Comparison of ENCODE assay signal across 21 cellular contexts in the genomic region with DNA sequence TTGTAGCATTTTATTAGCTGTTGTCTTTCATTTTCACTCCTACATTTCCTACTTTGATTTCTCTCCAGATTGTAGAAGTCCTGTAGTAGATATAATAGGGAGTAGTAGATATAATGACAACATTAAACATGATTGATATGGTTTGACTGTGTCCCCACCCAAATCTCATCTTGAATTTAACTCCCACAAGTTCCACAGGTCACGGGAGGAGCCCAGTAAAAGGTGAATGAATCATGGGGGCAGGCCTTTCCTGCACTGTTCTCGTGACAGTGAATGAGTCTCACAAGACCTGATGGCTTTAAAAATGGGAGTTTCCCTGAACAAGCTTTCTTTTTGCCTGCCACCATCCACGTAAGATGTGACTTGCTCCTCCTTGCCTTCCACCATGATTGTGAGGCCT. TPM values are rescaled to one million over a fixed set of nuclear protein-coding genes. Genes with fewer than 3 reads are reported as not detected.
DNase-seq lines count a peak whose midpoint lies in the region; ATAC-seq, FAIRE-seq and TF ChIP-seq lines count a peak whose summit lies in the region.
"Had no signal": no experiment of that assay in that cellular context is flagged by ENCODE, and none has a peak within 500 bp of the region (broad histone marks: within the 10 kb centered on the region; RNA-seq: fewer than 3 reads in every experiment).

No MANE protein-coding gene starts in this region.

- POLR2A ChIA-PET in K562 (lab: Yijun Ruan, JAX), result interaction anchor here (0.6 kb wide), 1 partner anchor 897 kb away, joined by 4 read pairs; no protein-coding TSS in a partner anchor

- intact Hi-C loops in K562 (cut with micrococcal nuclease) (no loop called here), colonic mucosa (cut with DNase I) (loop anchor here (5.0 kb wide), 1 partner anchor 37 kb away; no protein-coding TSS in a partner anchor), mucosa of descending colon (cut with DNase I, micrococcal nuclease) (no loop called here), vagina (cut with DNase I) (no loop called here)

- H3K36me3 ChIP-seq in K562 (ENCODE audit: control insufficient read depth, insufficient read depth, low read length) (peaks cover 6% of the 10 kb centered on the region), colonic mucosa (no peaks in the 10 kb centered on the region), mucosa of descending colon (ENCODE audit: low read depth) (no peaks in the 10 kb centered on the region), vagina (peaks cover 0 to 8% of the 10 kb centered on the region in 2 donors)
- H3K36me3 ChIP-seq: HAP-1 had no signal

- no peak for DNase-seq in K562 (ENCODE audit: extremely low read depth in 1 of 4, low spot score in 3 of 4)
- DNase-seq in colonic mucosa, result peak; percentile 45
- DNase-seq in epithelial cell of esophagus (ENCODE audit: low read depth), result peak; percentile 19
- DNase-seq in mucosa of descending colon, result peak in 1 of 3 donors; percentile 36
- DNase-seq in iPS-NIHi7 (ENCODE audit: extremely low spot score), result no peak
- no peak for DNase-seq in vagina (ENCODE audit: extremely low spot score in 2 of 2)
- DNase-seq: C1 segment of cervical spinal cord; Calu3; CD4-positive, alpha-beta memory T cell; COR-L47; DMS53; DMS79 treated with DMSO at 0.1 percent for 48 hours; GF-D8; GOT3; HFFc6 had no signal

- H3K4me3 ChIP-seq in K562 (no peak overlapping the region), colonic mucosa (no peak overlapping the region), epithelial cell of esophagus (ENCODE audit: low read length) (no peak overlapping the region), mucosa of descending colon (no peak overlapping the region), vagina (no peak overlapping the region)
- H3K4me3 ChIP-seq: HAP-1 had no signal

- H2AFZ ChIP-seq in K562 (ENCODE audit: low read depth, low read length), result no peak overlapping the region

- TF ChIP-seq CTCF in K562 (IDR thresholded peaks at IDR 0.05 in 2 of 3, conservative IDR thresholded peaks at IDR 0.05 in 1 of 3; ENCODE audit: insufficient read depth in 2 of 3, low read depth in 1 of 3, low read length in 3 of 3), result no peak
- TF ChIP-seq CTCF in colonic mucosa (IDR thresholded peaks at IDR 0.05), result no peak
- no peak for TF ChIP-seq CTCF in epithelial cell of esophagus (IDR thresholded peaks at IDR 0.05; ENCODE audit: insufficient read depth, low read depth, low read length, missing control alignments)
- no peak for TF ChIP-seq CTCF in mucosa of descending colon (IDR thresholded peaks at IDR 0.05)
- TF ChIP-seq CTCF in vagina (IDR thresholded peaks at IDR 0.05), result no peak

- H3K79me2 ChIP-seq in K562 (ENCODE audit: control insufficient read depth, insufficient read depth, low read length), result no peaks in the 10 kb centered on the region

- ATAC-seq in K562 (no peak), mucosa of descending colon (peak; percentile 88), HG02885 (IDR thresholded peaks at IDR 0.05; ENCODE audit: poor library complexity, unreplicated experiment) (no peak), GM18511 (IDR thresholded peaks at IDR 0.05; ENCODE audit: unreplicated experiment) (no peak)

- H3K9me1 ChIP-seq in K562 (ENCODE audit: control insufficient read depth, insufficient read depth, low read length), result no peaks in the 10 kb centered on the region

- no peak for TF ChIP-seq POLR2A in K562 (conservative IDR thresholded peaks at IDR 0.05)
- no peak for TF ChIP-seq POLR2A in vagina (IDR thresholded peaks at IDR 0.05)

- H3K4me1 ChIP-seq in K562 (replicated peaks in 1 of 2; ENCODE audit: control insufficient read depth in 2 of 2, insufficient read depth in 2 of 2, low read length in 2 of 2), result peaks cover 0 to 10% of the 10 kb centered on the region in 2 experiments; a peak in 4 of 5 replicates
- peaks cover 4% of the 10 kb centered on the region for H3K4me1 ChIP-seq in colonic mucosa
- H3K4me1 ChIP-seq in mucosa of descending colon (ENCODE audit: low read depth), result peaks cover 16% of the 10 kb centered on the region
- peaks cover 18% of the 10 kb centered on the region for H3K4me1 ChIP-seq in vagina
- H3K4me1 ChIP-seq: HAP-1 had no signal

- H3K9ac ChIP-seq in K562 (ENCODE audit: insufficient read depth in 1 of 2, low read depth in 2 of 2, low read length in 2 of 2), result no peak overlapping the region
- H3K9ac ChIP-seq in colonic mucosa (ENCODE audit: low read depth in 2 of 2, low read length in 2 of 2), result no peak overlapping the region

- H3K9me3 ChIP-seq in K562 (replicated peaks; ENCODE audit: control insufficient read depth, insufficient read depth, low read depth, low read length) (peaks cover 14% of the 10 kb centered on the region), colonic mucosa (no peaks in the 10 kb centered on the region), mucosa of descending colon (peaks cover 8% of the 10 kb centered on the region), vagina (no peaks in the 10 kb centered on the region)

- H3K27me3 ChIP-seq in K562 (ENCODE audit: control insufficient read depth in 2 of 2, insufficient read depth in 2 of 2, low read length in 2 of 2), result no peaks in the 10 kb centered on the region
- H3K27me3 ChIP-seq in colonic mucosa, result no peaks in the 10 kb centered on the region
- H3K27me3 ChIP-seq in vagina, result no peaks in the 10 kb centered on the region

- no peak for FAIRE-seq in K562 (lab: Jason Lieb, UNC)
- FAIRE-seq: GM12891, GM18507, H54 had no signal

- H3K27ac ChIP-seq in K562 (ENCODE audit: extremely low read depth, low read depth, low read length) (no peak overlapping the region), colonic mucosa (no peak overlapping the region), vagina (no peak overlapping the region)

- in situ Hi-C loops in K562 (cut with MboI), result no loop called here

- no peaks in the 10 kb centered on the region for H4K20me1 ChIP-seq in K562 (replicated peaks; ENCODE audit: control insufficient read depth, insufficient read depth, low read length)

- WGBS in K562 (ENCODE audit: insufficient coverage, low coverage, missing lambda C conversion rate), result 75% methylated on average over 3 of the region's 3 CpGs

- no peak for TF ChIP-seq EP300 in K562 (IDR thresholded peaks at IDR 0.05; ENCODE audit: low read length)

- no peak for TF ChIP-seq RAD21 in K562 (CRISPR knock-in tag; conservative IDR thresholded peaks at IDR 0.05 in 1 of 2, IDR thresholded peaks at IDR 0.05 in 1 of 2)

- no peak overlapping the region for H3K4me2 ChIP-seq in K562 (ENCODE audit: insufficient read depth, low read length)

- CTCF ChIA-PET in K562 (lab: Yijun Ruan, JAX; ENCODE audit: low intra/inter-chr PET ratio), result no interaction called here

- BruUV-seq in K562 (replicated peaks; lab: Mats Ljungman, UMichigan), result no TSS peak

TF ChIP-seq in K562, 482 proteins besides CTCF, POLR2A, EP300 and RAD21:
- TF ChIP-seq MAFG (tag; conservative IDR thresholded peaks at IDR 0.05), result no peak
- TF ChIP-seq ZNF431 (CRISPR knock-in tag; IDR thresholded peaks at IDR 0.05), result peak; percentile 64; the same call in 1 of the 2 replicates
- no peak for TF ChIP-seq CHCHD3 (CRISPR knock-in tag; IDR thresholded peaks at IDR 0.05)

RNA-seq across cellular contexts. Expression of a gene that starts 7.5 kb away (rescaled TPM):
- total RNA-seq in K562 (2011; cell fraction: chromatin; rRNA removed; ENCODE audit: low replicate concordance), result 92.6 and 207 TPM in 2 replicates
- total RNA-seq in K562 (2011; cell fraction: nucleolus; rRNA removed), result 94.7 and 99.7 TPM in 2 replicates
- 162 and 225 TPM in 2 replicates for total RNA-seq in K562 (2011; cell fraction: nucleoplasm; rRNA removed)
- total RNA-seq in K562 (2014; rRNA removed), result 288 and 356 TPM in 2 replicates
- total RNA-seq in K562 (2014; rRNA removed; fragmentation: Illumina TruSeq; extraction: Trizol), result 610 and 692 TPM in 2 replicates
- 447 and 473 TPM in 2 replicates for total RNA-seq in K562 (2015; rRNA removed; fragmentation: Illumina TruSeq; extraction: Trizol)
- total RNA-seq in K562 (2021), result 540 and 565 TPM in 2 replicates
- polyA plus RNA-seq in K562 (2011; rRNA removed), result 667 and 707 TPM in 2 replicates
- polyA plus RNA-seq in K562 (2011; cell fraction: cytosol; rRNA removed), result 284 and 513 TPM in 2 replicates
- polyA plus RNA-seq in K562 (2011; cell fraction: nucleus; rRNA removed), result 318 and 427 TPM in 2 replicates
- 371 and 470 TPM in 2 replicates for polyA plus RNA-seq in K562 (2012)
- 636 and 642 TPM in 2 replicates for polyA plus RNA-seq in K562 (2014; fragmentation: Illumina TruSeq; extraction: Trizol)
- 1,000 to 10,000 TPM in 1 of 2 experiments, 100 to 1,000 TPM in 1; 884 to 1,082 TPM for polyA plus RNA-seq in K562 (2014; fragmentation: Nextera tagmentation; extraction: Ambion mirVana)
- 277 and 291 TPM in 2 replicates for polyA plus RNA-seq in K562 (2014; rRNA removed)
- polyA minus RNA-seq in K562 (2011; rRNA and poly(A)+ RNA removed), result 909 and 927 TPM in 2 replicates
- polyA minus RNA-seq in K562 (2011; cell fraction: cytosol; rRNA and poly(A)+ RNA removed), result 447 and 551 TPM in 2 replicates
- 125 and 223 TPM in 2 replicates for polyA minus RNA-seq in K562 (2011; cell fraction: nucleus; rRNA and poly(A)+ RNA removed)
- 100 to 1,000 TPM; 308 to 637 TPM for total RNA-seq in colonic mucosa
- total RNA-seq in mucosa of descending colon, result 100 to 1,000 TPM; 398 to 884 (median 511) TPM
- 245 TPM for total RNA-seq in vagina

Comparison
In these comparisons a context has a peak if more than half of its experiments do, and no peak if none do; other contexts are left out.
1. DNase-seq: peak in colonic mucosa (single experiment) and epithelial cell of esophagus (single experiment); none in K562 (0 of 4), iPS-NIHi7 (single experiment) and vagina (0 of 2).